ENCODE assay signal across 1 cellular context in genomic region chr9:128344931-128345605, GRCh38.
A peak's percentile ranks its signal among the peaks of the same experiment; 100 is the strongest.
TF ChIP-seq lines count a peak whose summit lies in the region.

No MANE protein-coding gene starts in this region.

TF ChIP-seq in K562, 482 proteins besides CTCF, POLR2A, EP300 and RAD21:
- 0 out of 2 replicates have a peak, but pooled peaks have one; percentile 19 for TF ChIP-seq POLR2G (IDR thresholded peaks at IDR 0.05; ENCODE audit: low read depth, low read length)
- peak; percentile 32; the same call in 1 of the 2 replicates for TF ChIP-seq RBFOX2 (IDR thresholded peaks at IDR 0.05; ENCODE audit: low read depth, low read length)
- TF ChIP-seq ZBTB33 (CRISPR knock-in tag; IDR thresholded peaks at IDR 0.05) = peak; percentile 91
- no peak for TF ChIP-seq ATF4 (CRISPR knock-in tag; IDR thresholded peaks at IDR 0.05)
- no peak for TF ChIP-seq HMG20A (CRISPR knock-in tag; conservative IDR thresholded peaks at IDR 0.05)
- no peak for TF ChIP-seq BHLHE40 (IDR thresholded peaks at IDR 0.05; ENCODE audit: low read length)
TF ChIP-seq in K562: peak in this region for 3.
